1 cellular context compared by ENCODE assay signal in the genomic region with DNA sequence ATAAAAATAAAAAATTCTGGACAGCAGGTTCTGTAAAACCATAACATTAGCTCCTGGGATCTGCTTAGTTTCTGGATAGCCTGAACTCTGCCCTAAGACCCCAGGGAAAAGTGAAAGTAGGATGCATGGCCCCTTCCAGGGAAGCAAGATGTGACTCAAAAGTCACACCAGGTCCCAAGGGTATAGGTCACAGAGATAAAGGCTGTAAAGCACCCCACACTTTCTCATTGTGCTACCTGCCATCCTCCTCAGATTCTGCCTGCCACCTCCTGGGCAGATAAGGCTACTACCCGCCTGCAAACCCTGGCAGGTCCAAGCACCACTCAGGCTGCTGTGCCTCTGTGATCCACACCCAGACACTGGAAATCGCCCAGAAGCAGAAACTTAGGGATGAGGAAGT.
TF ChIP-seq lines count a peak whose summit lies in the region.

No MANE protein-coding gene starts in this region.

TF ChIP-seq in GM12878, 131 proteins besides CTCF, POLR2A, EP300 and RAD21 (continues in another document):
- TF ChIP-seq ZNF24 (IDR thresholded peaks at IDR 0.05) (peak; percentile 61; the same call in 1 of the 2 replicates), CHD2 (IDR thresholded peaks at IDR 0.05; ENCODE audit: borderline replicate concordance, low read depth, low read length) (peak; percentile 51; the same call in 1 of the 2 replicates), GATAD2B (conservative IDR thresholded peaks at IDR 0.05; ENCODE audit: low read depth) (peak; percentile 94), FOXM1 (IDR thresholded peaks at IDR 0.05; ENCODE audit: low read depth, low read length) (peak; percentile 79; the same call in 1 of the 2 replicates), RB1 (IDR thresholded peaks at IDR 0.05; ENCODE audit: borderline replicate concordance) (peak; percentile 94; the same call in 1 of the 2 replicates), POU2F2 (IDR thresholded peaks at IDR 0.05; ENCODE audit: borderline replicate concordance, low read depth, low read length) (peak; percentile 55; the same call in 1 of the 3 replicates), MXI1 (IDR thresholded peaks at IDR 0.05; ENCODE audit: low read depth, low read length) (no peak), RAD51 (IDR thresholded peaks at IDR 0.05) (peak; percentile 28; the same call in 1 of the 2 replicates), ATF7 (IDR thresholded peaks at IDR 0.05; ENCODE audit: low read depth) (peak; percentile 62), BHLHE40 (IDR thresholded peaks at IDR 0.05; ENCODE audit: borderline replicate concordance in 1 of 2, low read depth in 2 of 2, low read length in 1 of 2) (peak; percentile 48 to 57; a peak in 2 of 4 replicates), IKZF2 (IDR thresholded peaks at IDR 0.05) (peak; percentile 97), MEF2A (IDR thresholded peaks at IDR 0.05; ENCODE audit: insufficient read depth, low read depth, low read length) (peak; percentile 79), HCFC1 (IDR thresholded peaks at IDR 0.05; ENCODE audit: low read length) (no peak), SMC3 (IDR thresholded peaks at IDR 0.05; ENCODE audit: borderline replicate concordance, low read length) (peak; percentile 100), ZNF207 (IDR thresholded peaks at IDR 0.05; ENCODE audit: borderline replicate concordance) (peak; percentile 68; the same call in 1 of the 2 replicates), NBN (IDR thresholded peaks at IDR 0.05) (peak; percentile 79), NR2C1 (IDR thresholded peaks at IDR 0.05) (peak; percentile 61; the same call in 1 of the 2 replicates), SP1 (IDR thresholded peaks at IDR 0.05; ENCODE audit: low read depth, low read length) (peak; percentile 45), DPF2 (IDR thresholded peaks at IDR 0.05) (peak; percentile 93), STAT1 (conservative IDR thresholded peaks at IDR 0.05) (no peak), ZNF274 (IDR thresholded peaks at IDR 0.05; ENCODE audit: insufficient read depth, insufficient read length) (no peak), IRF4 (IDR thresholded peaks at IDR 0.05; ENCODE audit: low read depth, low read length) (peak; percentile 88), STAT3 (IDR thresholded peaks at IDR 0.05; ENCODE audit: low read depth, low read length) (no peak), JUNB (IDR thresholded peaks at IDR 0.05) (peak; percentile 55), TCF12 (IDR thresholded peaks at IDR 0.05; ENCODE audit: low read depth, low read length) (peak; percentile 81), JUND (IDR thresholded peaks at IDR 0.05; ENCODE audit: low read depth, low read length) (0 out of 2 replicates have a peak, but pooled peaks have one; percentile 19), NR2C2 (IDR thresholded peaks at IDR 0.05; ENCODE audit: borderline replicate concordance, control insufficient read depth, insufficient read length, low read depth) (no peak), YBX1 (IDR thresholded peaks at IDR 0.05) (peak; percentile 89), SMARCA5 (IDR thresholded peaks at IDR 0.05) (0 out of 2 replicates have a peak, but pooled peaks have one; percentile 34), BMI1 (IDR thresholded peaks at IDR 0.05; ENCODE audit: borderline replicate concordance) (0 out of 2 replicates have a peak, but pooled peaks have one; percentile 12), RBBP5 (conservative IDR thresholded peaks at IDR 0.05) (no peak), ETV6 (conservative IDR thresholded peaks at IDR 0.05 in 1 of 2, IDR thresholded peaks at IDR 0.05 in 1 of 2; ENCODE audit: borderline replicate concordance in 1 of 2, low read depth in 1 of 2) (peak in 1 of 2 experiments; percentile 48; a peak in 1 of 4 replicates), MEF2B (IDR thresholded peaks at IDR 0.05; ENCODE audit: partially characterized antibody, poor library complexity, severe bottlenecking) (peak; percentile 99), KAT2A (conservative IDR thresholded peaks at IDR 0.05; ENCODE audit: control insufficient read depth, low read depth, low read length) (no peak), CBX5 (IDR thresholded peaks at IDR 0.05; ENCODE audit: low read depth) (peak; percentile 47; the same call in 1 of the 2 replicates)
- TF ChIP-seq, protein P1, sequence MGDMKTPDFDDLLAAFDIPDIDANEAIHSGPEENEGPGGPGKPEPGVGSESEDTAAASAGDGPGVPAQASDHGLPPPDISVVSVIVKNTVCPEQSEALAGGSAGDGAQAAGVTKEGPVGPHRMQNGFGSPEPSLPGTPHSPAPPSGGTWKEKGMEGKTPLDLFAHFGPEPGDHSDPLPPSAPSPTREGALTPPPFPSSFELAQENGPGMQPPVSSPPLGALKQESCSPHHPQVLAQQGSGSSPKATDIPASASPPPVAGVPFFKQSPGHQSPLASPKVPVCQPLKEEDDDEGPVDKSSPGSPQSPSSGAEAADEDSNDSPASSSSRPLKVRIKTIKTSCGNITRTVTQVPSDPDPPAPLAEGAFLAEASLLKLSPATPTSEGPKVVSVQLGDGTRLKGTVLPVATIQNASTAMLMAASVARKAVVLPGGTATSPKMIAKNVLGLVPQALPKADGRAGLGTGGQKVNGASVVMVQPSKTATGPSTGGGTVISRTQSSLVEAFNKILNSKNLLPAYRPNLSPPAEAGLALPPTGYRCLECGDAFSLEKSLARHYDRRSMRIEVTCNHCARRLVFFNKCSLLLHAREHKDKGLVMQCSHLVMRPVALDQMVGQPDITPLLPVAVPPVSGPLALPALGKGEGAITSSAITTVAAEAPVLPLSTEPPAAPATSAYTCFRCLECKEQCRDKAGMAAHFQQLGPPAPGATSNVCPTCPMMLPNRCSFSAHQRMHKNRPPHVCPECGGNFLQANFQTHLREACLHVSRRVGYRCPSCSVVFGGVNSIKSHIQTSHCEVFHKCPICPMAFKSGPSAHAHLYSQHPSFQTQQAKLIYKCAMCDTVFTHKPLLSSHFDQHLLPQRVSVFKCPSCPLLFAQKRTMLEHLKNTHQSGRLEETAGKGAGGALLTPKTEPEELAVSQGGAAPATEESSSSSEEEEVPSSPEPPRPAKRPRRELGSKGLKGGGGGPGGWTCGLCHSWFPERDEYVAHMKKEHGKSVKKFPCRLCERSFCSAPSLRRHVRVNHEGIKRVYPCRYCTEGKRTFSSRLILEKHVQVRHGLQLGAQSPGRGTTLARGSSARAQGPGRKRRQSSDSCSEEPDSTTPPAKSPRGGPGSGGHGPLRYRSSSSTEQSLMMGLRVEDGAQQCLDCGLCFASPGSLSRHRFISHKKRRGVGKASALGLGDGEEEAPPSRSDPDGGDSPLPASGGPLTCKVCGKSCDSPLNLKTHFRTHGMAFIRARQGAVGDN (IDR thresholded peaks at IDR 0.05): peak; percentile 92
- TF ChIP-seq, protein P2, sequence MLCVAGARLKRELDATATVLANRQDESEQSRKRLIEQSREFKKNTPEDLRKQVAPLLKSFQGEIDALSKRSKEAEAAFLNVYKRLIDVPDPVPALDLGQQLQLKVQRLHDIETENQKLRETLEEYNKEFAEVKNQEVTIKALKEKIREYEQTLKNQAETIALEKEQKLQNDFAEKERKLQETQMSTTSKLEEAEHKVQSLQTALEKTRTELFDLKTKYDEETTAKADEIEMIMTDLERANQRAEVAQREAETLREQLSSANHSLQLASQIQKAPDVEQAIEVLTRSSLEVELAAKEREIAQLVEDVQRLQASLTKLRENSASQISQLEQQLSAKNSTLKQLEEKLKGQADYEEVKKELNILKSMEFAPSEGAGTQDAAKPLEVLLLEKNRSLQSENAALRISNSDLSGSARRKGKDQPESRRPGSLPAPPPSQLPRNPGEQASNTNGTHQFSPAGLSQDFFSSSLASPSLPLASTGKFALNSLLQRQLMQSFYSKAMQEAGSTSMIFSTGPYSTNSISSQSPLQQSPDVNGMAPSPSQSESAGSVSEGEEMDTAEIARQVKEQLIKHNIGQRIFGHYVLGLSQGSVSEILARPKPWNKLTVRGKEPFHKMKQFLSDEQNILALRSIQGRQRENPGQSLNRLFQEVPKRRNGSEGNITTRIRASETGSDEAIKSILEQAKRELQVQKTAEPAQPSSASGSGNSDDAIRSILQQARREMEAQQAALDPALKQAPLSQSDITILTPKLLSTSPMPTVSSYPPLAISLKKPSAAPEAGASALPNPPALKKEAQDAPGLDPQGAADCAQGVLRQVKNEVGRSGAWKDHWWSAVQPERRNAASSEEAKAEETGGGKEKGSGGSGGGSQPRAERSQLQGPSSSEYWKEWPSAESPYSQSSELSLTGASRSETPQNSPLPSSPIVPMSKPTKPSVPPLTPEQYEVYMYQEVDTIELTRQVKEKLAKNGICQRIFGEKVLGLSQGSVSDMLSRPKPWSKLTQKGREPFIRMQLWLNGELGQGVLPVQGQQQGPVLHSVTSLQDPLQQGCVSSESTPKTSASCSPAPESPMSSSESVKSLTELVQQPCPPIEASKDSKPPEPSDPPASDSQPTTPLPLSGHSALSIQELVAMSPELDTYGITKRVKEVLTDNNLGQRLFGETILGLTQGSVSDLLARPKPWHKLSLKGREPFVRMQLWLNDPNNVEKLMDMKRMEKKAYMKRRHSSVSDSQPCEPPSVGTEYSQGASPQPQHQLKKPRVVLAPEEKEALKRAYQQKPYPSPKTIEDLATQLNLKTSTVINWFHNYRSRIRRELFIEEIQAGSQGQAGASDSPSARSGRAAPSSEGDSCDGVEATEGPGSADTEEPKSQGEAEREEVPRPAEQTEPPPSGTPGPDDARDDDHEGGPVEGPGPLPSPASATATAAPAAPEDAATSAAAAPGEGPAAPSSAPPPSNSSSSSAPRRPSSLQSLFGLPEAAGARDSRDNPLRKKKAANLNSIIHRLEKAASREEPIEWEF (IDR thresholded peaks at IDR 0.05; ENCODE audit: insufficient replicate concordance, low read depth, low read length): peak; percentile 76
- TF ChIP-seq, protein P3, sequence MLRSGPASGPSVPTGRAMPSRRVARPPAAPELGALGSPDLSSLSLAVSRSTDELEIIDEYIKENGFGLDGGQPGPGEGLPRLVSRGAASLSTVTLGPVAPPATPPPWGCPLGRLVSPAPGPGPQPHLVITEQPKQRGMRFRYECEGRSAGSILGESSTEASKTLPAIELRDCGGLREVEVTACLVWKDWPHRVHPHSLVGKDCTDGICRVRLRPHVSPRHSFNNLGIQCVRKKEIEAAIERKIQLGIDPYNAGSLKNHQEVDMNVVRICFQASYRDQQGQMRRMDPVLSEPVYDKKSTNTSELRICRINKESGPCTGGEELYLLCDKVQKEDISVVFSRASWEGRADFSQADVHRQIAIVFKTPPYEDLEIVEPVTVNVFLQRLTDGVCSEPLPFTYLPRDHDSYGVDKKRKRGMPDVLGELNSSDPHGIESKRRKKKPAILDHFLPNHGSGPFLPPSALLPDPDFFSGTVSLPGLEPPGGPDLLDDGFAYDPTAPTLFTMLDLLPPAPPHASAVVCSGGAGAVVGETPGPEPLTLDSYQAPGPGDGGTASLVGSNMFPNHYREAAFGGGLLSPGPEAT (IDR thresholded peaks at IDR 0.05; ENCODE audit: low read depth): peak; percentile 86
- TF ChIP-seq, protein P4, sequence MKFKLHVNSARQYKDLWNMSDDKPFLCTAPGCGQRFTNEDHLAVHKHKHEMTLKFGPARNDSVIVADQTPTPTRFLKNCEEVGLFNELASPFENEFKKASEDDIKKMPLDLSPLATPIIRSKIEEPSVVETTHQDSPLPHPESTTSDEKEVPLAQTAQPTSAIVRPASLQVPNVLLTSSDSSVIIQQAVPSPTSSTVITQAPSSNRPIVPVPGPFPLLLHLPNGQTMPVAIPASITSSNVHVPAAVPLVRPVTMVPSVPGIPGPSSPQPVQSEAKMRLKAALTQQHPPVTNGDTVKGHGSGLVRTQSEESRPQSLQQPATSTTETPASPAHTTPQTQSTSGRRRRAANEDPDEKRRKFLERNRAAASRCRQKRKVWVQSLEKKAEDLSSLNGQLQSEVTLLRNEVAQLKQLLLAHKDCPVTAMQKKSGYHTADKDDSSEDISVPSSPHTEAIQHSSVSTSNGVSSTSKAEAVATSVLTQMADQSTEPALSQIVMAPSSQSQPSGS (IDR thresholded peaks at IDR 0.05; ENCODE audit: low read length): peak; percentile 76
- TF ChIP-seq, protein P5, sequence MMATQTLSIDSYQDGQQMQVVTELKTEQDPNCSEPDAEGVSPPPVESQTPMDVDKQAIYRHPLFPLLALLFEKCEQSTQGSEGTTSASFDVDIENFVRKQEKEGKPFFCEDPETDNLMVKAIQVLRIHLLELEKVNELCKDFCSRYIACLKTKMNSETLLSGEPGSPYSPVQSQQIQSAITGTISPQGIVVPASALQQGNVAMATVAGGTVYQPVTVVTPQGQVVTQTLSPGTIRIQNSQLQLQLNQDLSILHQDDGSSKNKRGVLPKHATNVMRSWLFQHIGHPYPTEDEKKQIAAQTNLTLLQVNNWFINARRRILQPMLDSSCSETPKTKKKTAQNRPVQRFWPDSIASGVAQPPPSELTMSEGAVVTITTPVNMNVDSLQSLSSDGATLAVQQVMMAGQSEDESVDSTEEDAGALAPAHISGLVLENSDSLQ (IDR thresholded peaks at IDR 0.05): 0 out of 2 replicates have a peak, but pooled peaks have one; percentile 18
- TF ChIP-seq, protein P6, sequence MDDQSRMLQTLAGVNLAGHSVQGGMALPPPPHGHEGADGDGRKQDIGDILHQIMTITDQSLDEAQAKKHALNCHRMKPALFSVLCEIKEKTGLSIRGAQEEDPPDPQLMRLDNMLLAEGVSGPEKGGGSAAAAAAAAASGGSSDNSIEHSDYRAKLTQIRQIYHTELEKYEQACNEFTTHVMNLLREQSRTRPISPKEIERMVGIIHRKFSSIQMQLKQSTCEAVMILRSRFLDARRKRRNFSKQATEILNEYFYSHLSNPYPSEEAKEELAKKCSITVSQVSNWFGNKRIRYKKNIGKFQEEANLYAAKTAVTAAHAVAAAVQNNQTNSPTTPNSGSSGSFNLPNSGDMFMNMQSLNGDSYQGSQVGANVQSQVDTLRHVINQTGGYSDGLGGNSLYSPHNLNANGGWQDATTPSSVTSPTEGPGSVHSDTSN (IDR thresholded peaks at IDR 0.05; ENCODE audit: insufficient replicate concordance, low read depth, low read length): no peak
- TF ChIP-seq, protein P7, sequence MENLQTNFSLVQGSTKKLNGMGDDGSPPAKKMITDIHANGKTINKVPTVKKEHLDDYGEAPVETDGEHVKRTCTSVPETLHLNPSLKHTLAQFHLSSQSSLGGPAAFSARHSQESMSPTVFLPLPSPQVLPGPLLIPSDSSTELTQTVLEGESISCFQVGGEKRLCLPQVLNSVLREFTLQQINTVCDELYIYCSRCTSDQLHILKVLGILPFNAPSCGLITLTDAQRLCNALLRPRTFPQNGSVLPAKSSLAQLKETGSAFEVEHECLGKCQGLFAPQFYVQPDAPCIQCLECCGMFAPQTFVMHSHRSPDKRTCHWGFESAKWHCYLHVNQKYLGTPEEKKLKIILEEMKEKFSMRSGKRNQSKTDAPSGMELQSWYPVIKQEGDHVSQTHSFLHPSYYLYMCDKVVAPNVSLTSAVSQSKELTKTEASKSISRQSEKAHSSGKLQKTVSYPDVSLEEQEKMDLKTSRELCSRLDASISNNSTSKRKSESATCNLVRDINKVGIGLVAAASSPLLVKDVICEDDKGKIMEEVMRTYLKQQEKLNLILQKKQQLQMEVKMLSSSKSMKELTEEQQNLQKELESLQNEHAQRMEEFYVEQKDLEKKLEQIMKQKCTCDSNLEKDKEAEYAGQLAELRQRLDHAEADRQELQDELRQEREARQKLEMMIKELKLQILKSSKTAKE (IDR thresholded peaks at IDR 0.05; ENCODE audit: low read depth, poor library complexity, severe bottlenecking): peak; percentile 62
- TF ChIP-seq, protein P8, sequence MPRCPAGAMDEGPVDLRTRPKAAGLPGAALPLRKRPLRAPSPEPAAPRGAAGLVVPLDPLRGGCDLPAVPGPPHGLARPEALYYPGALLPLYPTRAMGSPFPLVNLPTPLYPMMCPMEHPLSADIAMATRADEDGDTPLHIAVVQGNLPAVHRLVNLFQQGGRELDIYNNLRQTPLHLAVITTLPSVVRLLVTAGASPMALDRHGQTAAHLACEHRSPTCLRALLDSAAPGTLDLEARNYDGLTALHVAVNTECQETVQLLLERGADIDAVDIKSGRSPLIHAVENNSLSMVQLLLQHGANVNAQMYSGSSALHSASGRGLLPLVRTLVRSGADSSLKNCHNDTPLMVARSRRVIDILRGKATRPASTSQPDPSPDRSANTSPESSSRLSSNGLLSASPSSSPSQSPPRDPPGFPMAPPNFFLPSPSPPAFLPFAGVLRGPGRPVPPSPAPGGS (IDR thresholded peaks at IDR 0.05; ENCODE audit: borderline replicate concordance, insufficient read depth, low read depth, low read length, poor library complexity, severe bottlenecking): peak; percentile 85
